ENCODE assay signal across 29 cellular contexts in genomic region chr17:52636443-52636842, GRCh38.
"Had no signal": no experiment of that assay in that cellular context is flagged by ENCODE, and none has a peak within 500 bp of the region (broad histone marks: within the 10 kb centered on the region; RNA-seq: fewer than 3 reads in every experiment).

No MANE protein-coding gene starts in this region.

- ATAC-seq: stimulated activated effector memory CD8-positive, alpha-beta T cell treated with anti-CD3 and anti-CD28 coated beads, Interleukin-12 subunit alpha, Interleukin-12 subunit beta, amount 100 ng/mL, for 72 hours; stimulated activated memory B cell treated with anti-CD40 and anti-IgM and Interleukin-4, amounts not matched to agents 10 μg/mL and 1 μg/mL and 100 μg/mL, for 72 hours; stimulated activated naive B cell treated with anti-CD40 and anti-IgM and Interleukin-4, amounts not matched to agents 10 μg/mL and 1 μg/mL and 100 μg/mL, for 72 hours; stimulated activated naive CD8-positive, alpha-beta T cell treated with anti-CD3 and anti-CD28 coated beads, Interleukin-15, amount 100 ng/mL, for 72 hours; stimulated activated naive CD8-positive, alpha-beta T cell treated with anti-CD3 and anti-CD28 coated beads, Interleukin-15, Interleukin-2, amounts not matched to agents 100 U/mL and 50 U/mL, for 24 hours; upper lobe of right lung had no signal

- H3K4me1 ChIP-seq: stomach, suprapubic skin, testis, thyroid gland, tibial artery, tibial nerve, transverse colon, upper lobe of left lung, upper lobe of right lung, uterus, vagina had no signal

- H3K27ac Mint-ChIP-seq: stimulated activated effector memory CD8-positive, alpha-beta T cell treated with anti-CD3 and anti-CD28 coated beads, Interleukin-12 subunit alpha, Interleukin-12 subunit beta, amount 100 ng/mL, for 72 hours; stimulated activated memory B cell treated with anti-CD40 and anti-IgM and Interleukin-4, amounts not matched to agents 10 μg/mL and 1 μg/mL and 100 μg/mL, for 72 hours; stimulated activated naive B cell treated with anti-CD40 and anti-IgM and Interleukin-4, amounts not matched to agents 10 μg/mL and 1 μg/mL and 100 μg/mL, for 72 hours; stimulated activated naive CD8-positive, alpha-beta T cell treated with anti-CD3 and anti-CD28 coated beads, Interleukin-15, amount 100 ng/mL, for 72 hours; stimulated activated naive CD8-positive, alpha-beta T cell treated with anti-CD3 and anti-CD28 coated beads, Interleukin-15, Interleukin-2, amounts not matched to agents 100 ng/mL and 50 ng/mL, for 24 hours; type B pancreatic cell had no signal

- H3K27me3 Mint-ChIP-seq: stimulated activated memory B cell treated with anti-CD40 and anti-IgM and Interleukin-4, amounts not matched to agents 10 μg/mL and 1 μg/mL and 100 μg/mL, for 72 hours; stimulated activated naive B cell treated with anti-CD40 and anti-IgM and Interleukin-4, amounts not matched to agents 10 μg/mL and 1 μg/mL and 100 μg/mL, for 72 hours; stimulated activated naive CD8-positive, alpha-beta T cell treated with anti-CD3 and anti-CD28 coated beads, Interleukin-15, amount 100 ng/mL, for 72 hours; stimulated activated naive CD8-positive, alpha-beta T cell treated with anti-CD3 and anti-CD28 coated beads, Interleukin-15, Interleukin-2, amounts not matched to agents 100 ng/mL and 50 ng/mL, for 24 hours; type B pancreatic cell had no signal

- FAIRE-seq: urothelium cell line had no signal

- H3K4me3 ChIP-seq: stomach, suprapubic skin, testis, thoracic aorta, thyroid gland, tibial artery, tibial nerve, transverse colon, upper lobe of left lung, upper lobe of right lung, uterus, vagina had no signal

- H3K9me3 Mint-ChIP-seq: type B pancreatic cell had no signal

- H3K9me3 ChIP-seq: stomach, suprapubic skin, testis, thoracic aorta, thyroid gland, tibial artery, tibial nerve, transverse colon, upper lobe of right lung, uterus, vagina had no signal

- H3K36me3 ChIP-seq: stomach, suprapubic skin, thoracic aorta, thyroid gland, tibial artery, tibial nerve, transverse colon, upper lobe of left lung, upper lobe of right lung, uterus, vagina had no signal

- H3K27me3 ChIP-seq: stomach, suprapubic skin, testis, thyroid gland, tibial artery, tibial nerve, transverse colon, upper lobe of left lung, upper lobe of right lung, uterus, vagina had no signal

- H3K27ac ChIP-seq: stomach, suprapubic skin, testis, thoracic aorta, thyroid gland, tibial artery, tibial nerve, transverse colon, upper lobe of left lung, upper lobe of right lung, uterus, vagina had no signal

- H3K4me3 Mint-ChIP-seq: stimulated activated effector memory CD8-positive, alpha-beta T cell treated with anti-CD3 and anti-CD28 coated beads, Interleukin-12 subunit alpha, Interleukin-12 subunit beta, amount 100 ng/mL, for 72 hours; stimulated activated memory B cell treated with anti-CD40 and anti-IgM and Interleukin-4, amounts not matched to agents 10 μg/mL and 1 μg/mL and 100 μg/mL, for 72 hours; stimulated activated naive B cell treated with anti-CD40 and anti-IgM and Interleukin-4, amounts not matched to agents 10 μg/mL and 1 μg/mL and 100 μg/mL, for 72 hours; stimulated activated naive CD8-positive, alpha-beta T cell treated with anti-CD3 and anti-CD28 coated beads, Interleukin-15, amount 100 ng/mL, for 72 hours; stimulated activated naive CD8-positive, alpha-beta T cell treated with anti-CD3 and anti-CD28 coated beads, Interleukin-15, Interleukin-2, amounts not matched to agents 100 ng/mL and 50 ng/mL, for 24 hours; type B pancreatic cell had no signal

- DNase-seq: stimulated activated CD4-positive, alpha-beta T cell treated with anti-CD3 and anti-CD28 coated beads, Interleukin-2, amount 100 ng/mL, for 48 hours; stimulated activated CD4-positive, alpha-beta T cell treated with anti-CD3 and anti-CD28 coated beads, Interleukin-4, amount 100 ng/mL, for 1 hour; stimulated activated CD4-positive, alpha-beta T cell treated with anti-CD3 and anti-CD28 coated beads, Interleukin-4, amount 100 ng/mL, for 24 hours; stimulated activated CD4-positive, alpha-beta T cell treated with anti-CD3 and anti-CD28 coated beads, Interleukin-4, amount 100 ng/mL, for 4 hours; stimulated activated CD8-positive, alpha-beta memory T cell treated with anti-CD3 and anti-CD28 coated beads, Interleukin-4, amount 100 ng/mL, for 48 hours; stimulated activated naive B cell treated with anti-CD40 and anti-IgM and Interleukin-4, amounts not matched to agents 10 μg/mL and 1 μg/mL and 100 μg/mL, for 72 hours; stimulated activated naive CD4-positive, alpha-beta T cell; stimulated activated naive CD4-positive, alpha-beta T cell treated with Interleukin-2 at 50 U/mL for 16 hours; stimulated activated naive CD8-positive, alpha-beta T cell treated with anti-CD3 and anti-CD28 coated beads, Interleukin-15, amount 100 ng/mL, for 72 hours; stimulated activated naive CD8-positive, alpha-beta T cell treated with anti-CD3 and anti-CD28 coated beads, Interleukin-15, Interleukin-2, amounts not matched to agents 100 U/mL and 50 U/mL, for 24 hours; stomach; substantia nigra; testis; thyroid gland; tibial artery; transverse colon; trophoblast cell; upper lobe of left lung; upper lobe of right lung; uterus had no signal

- H3K36me3 Mint-ChIP-seq: stimulated activated effector memory CD8-positive, alpha-beta T cell treated with anti-CD3 and anti-CD28 coated beads, Interleukin-12 subunit alpha, Interleukin-12 subunit beta, amount 100 ng/mL, for 72 hours; stimulated activated memory B cell treated with anti-CD40 and anti-IgM and Interleukin-4, amounts not matched to agents 10 μg/mL and 1 μg/mL and 100 μg/mL, for 72 hours; stimulated activated naive B cell treated with anti-CD40 and anti-IgM and Interleukin-4, amounts not matched to agents 10 μg/mL and 1 μg/mL and 100 μg/mL, for 72 hours; type B pancreatic cell had no signal

- H3K4me1 Mint-ChIP-seq: stimulated activated effector memory CD8-positive, alpha-beta T cell treated with anti-CD3 and anti-CD28 coated beads, Interleukin-12 subunit alpha, Interleukin-12 subunit beta, amount 100 ng/mL, for 72 hours; stimulated activated memory B cell treated with anti-CD40 and anti-IgM and Interleukin-4, amounts not matched to agents 10 μg/mL and 1 μg/mL and 100 μg/mL, for 72 hours; stimulated activated naive B cell treated with anti-CD40 and anti-IgM and Interleukin-4, amounts not matched to agents 10 μg/mL and 1 μg/mL and 100 μg/mL, for 72 hours; stimulated activated naive CD8-positive, alpha-beta T cell treated with anti-CD3 and anti-CD28 coated beads, Interleukin-15, amount 100 ng/mL, for 72 hours had no signal
